ENCODE assay signal across 8 cellular contexts in genomic region chr5:35926389-35927051, GRCh38. TPM values are rescaled to one million over a fixed set of nuclear protein-coding genes. Genes with fewer than 3 reads are reported as not detected.
DNase-seq lines count a peak whose midpoint lies in the region; ATAC-seq and TF ChIP-seq lines count a peak whose summit lies in the region.

No MANE protein-coding gene starts in this region.

- POLR2A ChIA-PET in CD8-positive, alpha-beta memory T cell (lab: Charles Lee) = interaction anchor here (1.0 kb wide), 1 partner anchor 46 kb away, joined by 5 read pairs; no protein-coding TSS in a partner anchor
- POLR2A ChIA-PET in PC-9 (lab: Charles Lee; ENCODE audit: unreplicated experiment) = no interaction called here

- no peaks in the 10 kb centered on the region for H3K9me2 ChIP-seq in PC-9 (ENCODE audit: insufficient read depth)

- intact Hi-C loops in PC-9 (cut with micrococcal nuclease; ENCODE audit: unreplicated experiment) = loop anchor here (1.0 to 10.0 kb wide), 6 partner anchors 276 to 1452 kb away; partner anchors contain the start of genes BRIX1, RAD1 and SPEF2
- intact Hi-C loops in activated T-helper 1 cell treated with anti-CD3 and anti-CD28 coated beads, Interleukin-12 subunit alpha, Interleukin-12 subunit beta, Interleukin-2, Interleukin-4 antibody, amounts not matched to agents 30 ng/mL and 10 ng/mL and 1 ng/mL, durations not matched to agents 14 hours and 24 hours and 36 hours (cut with micrococcal nuclease) = loop anchor here (1.0 to 10.0 kb wide), 6 partner anchors 275 to 1092 kb away; partner anchors contain the start of genes SPEF2 and TTC23L

- H3K36me3 Mint-ChIP-seq in CD8-positive, alpha-beta memory T cell = peaks cover 0 to 2% (median 0%) of the 10 kb centered on the region in 3 donors
- no peaks in the 10 kb centered on the region for H3K36me3 Mint-ChIP-seq in activated T-helper 1 cell treated with anti-CD3 and anti-CD28 coated beads, Interleukin-12 subunit alpha, Interleukin-12 subunit beta, Interleukin-2, Interleukin-4 antibody, amounts not matched to agents 30 ng/mL and 10 ng/mL and 1 ng/mL, durations not matched to agents 14 hours and 24 hours and 36 hours (ENCODE audit: low read depth)

- H3K9me3 ChIP-seq in CD8-positive, alpha-beta memory T cell (ENCODE audit: low read length) = no peaks in the 10 kb centered on the region
- no peaks in the 10 kb centered on the region for H3K9me3 ChIP-seq in PC-9 (ENCODE audit: insufficient read depth, low read depth)

- DNase-seq in CD8-positive, alpha-beta memory T cell = peak; percentile 26 to 74 (median 66)
- DNase-seq in HuH-7 (ENCODE audit: low spot score) (peak; percentile 61), PC-9 (peak in 1 of 2 experiments; percentile 58), fibroblast of the aortic adventitia (ENCODE audit: low read depth) (peak; percentile 66), nucleus accumbens (lab: John Stamatoyannopoulos, UW) (peak in 44 of 56 donors; percentile 5 to 75 (median 24))
- DNase-seq in activated T-helper 1 cell treated with anti-CD3 and anti-CD28 coated beads, Interleukin-12 subunit alpha, Interleukin-12 subunit beta, Interleukin-2, Interleukin-4 antibody, amounts not matched to agents 30 ng/mL and 10 ng/mL and 1 ng/mL, durations not matched to agents 14 hours and 24 hours and 36 hours (ENCODE audit: low spot score) = peak; percentile 57

- peak; percentile 81 for ATAC-seq in GM19438 (IDR thresholded peaks at IDR 0.05; ENCODE audit: low read depth, unreplicated experiment)
- ATAC-seq in HG03108 (IDR thresholded peaks at IDR 0.05; ENCODE audit: unreplicated experiment) = no peak

- no TSS peak for BruUV-seq in PC-9 (replicated peaks; lab: Mats Ljungman, UMichigan)

- no peak overlapping the region for H3K4me2 ChIP-seq in PC-9

- H3K4me3 ChIP-seq in CD8-positive, alpha-beta memory T cell (ENCODE audit: low read length) = no peak overlapping the region
- H3K4me3 ChIP-seq in PC-9 = no peak overlapping the region
- H3K4me3 ChIP-seq in fibroblast of the aortic adventitia (ENCODE audit: low read depth, low read length) = no peak overlapping the region

- peaks cover 24 to 44% (median 39%) of the 10 kb centered on the region in 3 donors for H3K4me1 Mint-ChIP-seq in CD8-positive, alpha-beta memory T cell
- peaks cover 38% of the 10 kb centered on the region for H3K4me1 Mint-ChIP-seq in activated T-helper 1 cell treated with anti-CD3 and anti-CD28 coated beads, Interleukin-12 subunit alpha, Interleukin-12 subunit beta, Interleukin-2, Interleukin-4 antibody, amounts not matched to agents 30 ng/mL and 10 ng/mL and 1 ng/mL, durations not matched to agents 14 hours and 24 hours and 36 hours (ENCODE audit: low read depth)

- H3K27ac Mint-ChIP-seq in CD8-positive, alpha-beta memory T cell = peak overlapping the region in 2 of 8 donors; percentile 27 to 95
- no peak overlapping the region for H3K27ac Mint-ChIP-seq in activated T-helper 1 cell treated with anti-CD3 and anti-CD28 coated beads, Interleukin-12 subunit alpha, Interleukin-12 subunit beta, Interleukin-2, Interleukin-4 antibody, amounts not matched to agents 30 ng/mL and 10 ng/mL and 1 ng/mL, durations not matched to agents 14 hours and 24 hours and 36 hours

- TF ChIP-seq CTCF in PC-9 (conservative IDR thresholded peaks at IDR 0.05) (peak; percentile 99), fibroblast of the aortic adventitia (IDR thresholded peaks at IDR 0.05; ENCODE audit: insufficient read depth, low read length) (peak; percentile 77)

- H3K4me1 ChIP-seq in CD8-positive, alpha-beta memory T cell (ENCODE audit: insufficient read depth, low read length) = peaks cover 22% of the 10 kb centered on the region
- no peaks in the 10 kb centered on the region for H3K4me1 ChIP-seq in PC-9 (replicated peaks; ENCODE audit: insufficient read depth)

- CTCF ChIA-PET in CD8-positive, alpha-beta memory T cell (lab: Charles Lee) = interaction anchor here (0.7 to 8.1 kb wide), 37 partner anchors 8 to 1402 kb away, joined by 3 to 203 read pairs (median 5); partner anchors contain the start of genes DNAJC21, IL7R and SPEF2
- CTCF ChIA-PET in PC-9 (lab: Charles Lee) = interaction anchor here (0.6 to 0.9 kb wide), 4 partner anchors 276 to 1389 kb away, joined by 3 to 8 read pairs (median 4); partner anchors contain the start of genes BRIX1 and RAD1

- H3K27me3 Mint-ChIP-seq in CD8-positive, alpha-beta memory T cell = peaks cover 1 to 16% of the 10 kb centered on the region in 2 donors
- H3K27me3 Mint-ChIP-seq in activated T-helper 1 cell treated with anti-CD3 and anti-CD28 coated beads, Interleukin-12 subunit alpha, Interleukin-12 subunit beta, Interleukin-2, Interleukin-4 antibody, amounts not matched to agents 30 ng/mL and 10 ng/mL and 1 ng/mL, durations not matched to agents 14 hours and 24 hours and 36 hours (ENCODE audit: insufficient read depth) = peaks cover 3% of the 10 kb centered on the region

- H3K79me2 ChIP-seq in PC-9 (ENCODE audit: low read depth) = no peaks in the 10 kb centered on the region

- peak overlapping the region in 6 of 7 donors; percentile 52 to 76 (median 66) for H3K4me3 Mint-ChIP-seq in CD8-positive, alpha-beta memory T cell
- no peak overlapping the region for H3K4me3 Mint-ChIP-seq in activated T-helper 1 cell treated with anti-CD3 and anti-CD28 coated beads, Interleukin-12 subunit alpha, Interleukin-12 subunit beta, Interleukin-2, Interleukin-4 antibody, amounts not matched to agents 30 ng/mL and 10 ng/mL and 1 ng/mL, durations not matched to agents 14 hours and 24 hours and 36 hours

- no peaks in the 10 kb centered on the region for H3K36me3 ChIP-seq in CD8-positive, alpha-beta memory T cell (ENCODE audit: insufficient read depth, low read length)
- H3K36me3 ChIP-seq in PC-9 (ENCODE audit: low read depth) = no peaks in the 10 kb centered on the region

- no peaks in the 10 kb centered on the region for H3K27me3 ChIP-seq in CD8-positive, alpha-beta memory T cell (ENCODE audit: insufficient read depth, low read length, poor library complexity, severe bottlenecking)
- peaks cover 54% of the 10 kb centered on the region for H3K27me3 ChIP-seq in PC-9 (ENCODE audit: insufficient read depth, low read depth)

- no peak overlapping the region for H2AFZ ChIP-seq in PC-9

- H3K9me3 Mint-ChIP-seq in CD8-positive, alpha-beta memory T cell = no peaks in the 10 kb centered on the region
- H3K9me3 Mint-ChIP-seq in activated T-helper 1 cell treated with anti-CD3 and anti-CD28 coated beads, Interleukin-12 subunit alpha, Interleukin-12 subunit beta, Interleukin-2, Interleukin-4 antibody, amounts not matched to agents 30 ng/mL and 10 ng/mL and 1 ng/mL, durations not matched to agents 14 hours and 24 hours and 36 hours = no peaks in the 10 kb centered on the region

- no peaks in the 10 kb centered on the region for H4K20me1 ChIP-seq in PC-9 (ENCODE audit: insufficient read depth)

- no peak overlapping the region for H3K27ac ChIP-seq in CD8-positive, alpha-beta memory T cell (ENCODE audit: low read depth, low read length)
- no peak overlapping the region for H3K27ac ChIP-seq in PC-9

- no peaks in the 10 kb centered on the region for H3F3A ChIP-seq in PC-9 (ENCODE audit: insufficient read depth, low read depth)

RNA-seq across cellular contexts. Expression of gene CAPSL, which starts 11.9 kb away (rescaled TPM):
- under 1 TPM; 0.40 to 0.59 TPM for total RNA-seq in CD8-positive, alpha-beta memory T cell
- not detected for polyA plus RNA-seq in CD8-positive, alpha-beta memory T cell
- total RNA-seq in PC-9 (2021) = not detected in 2 replicates
- total RNA-seq in activated T-helper 1 cell treated with anti-CD3 and anti-CD28 coated beads, Interleukin-12 subunit alpha, Interleukin-12 subunit beta, Interleukin-2, Interleukin-4 antibody, amounts not matched to agents 30 ng/mL and 10 ng/mL and 1 ng/mL, durations not matched to agents 14 hours and 24 hours and 36 hours = not detected in 2 replicates
- total RNA-seq in fibroblast of the aortic adventitia (ENCODE audit: low replicate concordance) = not detected in 2 replicates
